Comparison of ENCODE assay signal across 23 cellular contexts in the genomic region with DNA sequence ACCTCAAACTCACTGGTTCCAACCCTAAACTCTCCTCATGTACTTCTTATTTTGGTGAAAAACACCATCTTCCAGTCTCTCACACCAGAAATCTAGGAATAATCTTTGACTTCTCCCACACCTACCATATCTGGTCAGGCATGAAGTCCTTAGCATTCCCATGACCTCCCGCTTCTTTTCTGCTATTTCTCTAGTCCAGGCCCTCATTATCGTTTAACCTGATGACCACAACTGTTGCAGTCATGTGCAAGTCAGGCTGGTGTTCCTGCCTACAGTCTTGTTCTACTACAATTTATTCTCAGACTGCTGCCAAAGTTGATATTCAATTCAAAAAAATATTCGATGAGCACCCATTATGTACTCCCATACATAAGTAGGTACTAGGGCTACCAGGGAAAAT.
"Had no signal": no experiment of that assay in that cellular context is flagged by ENCODE, and none has a peak within 500 bp of the region (broad histone marks: within the 10 kb centered on the region; RNA-seq: fewer than 3 reads in every experiment).

No MANE protein-coding gene starts in this region.

- DNase-seq: hypothalamus; immature natural killer cell; kidney; left ventricle myocardium inferior; midbrain; mucosa of descending colon; naive thymus-derived CD4-positive, alpha-beta T cell; nephron progenitor cell; occipital lobe; psoas muscle; right lobe of liver; stimulated activated CD4-positive, alpha-beta T cell treated with anti-CD3 and anti-CD28 coated beads, Interleukin-1b, Interleukin-23, amount 100 ng/mL, for 48 hours; stimulated activated CD4-positive, alpha-beta T cell treated with anti-CD3 and anti-CD28 coated beads, Interleukin-2, amount 100 ng/mL, for 48 hours; stimulated activated CD4-positive, alpha-beta T cell treated with anti-CD3 and anti-CD28 coated beads, Interleukin-4, amount 100 ng/mL, for 4 hours; stimulated activated CD8-positive, alpha-beta memory T cell treated with anti-CD3 and anti-CD28 coated beads, Interleukin-4, amount 100 ng/mL, for 48 hours; stimulated activated naive CD4-positive, alpha-beta T cell treated with Interleukin-2 at 50 U/mL for 16 hours; stimulated activated naive CD8-positive, alpha-beta T cell treated with anti-CD3 and anti-CD28 coated beads, Interleukin-15, amount 100 ng/mL, for 72 hours; substantia nigra; upper lobe of left lung had no signal

- H3K9me3 Mint-ChIP-seq: immature natural killer cell; memory B cell; nephron progenitor cell; neural progenitor cell; stimulated activated memory B cell treated with anti-CD40 and anti-IgM and Interleukin-4, amounts not matched to agents 10 μg/mL and 1 μg/mL and 100 μg/mL, for 72 hours; stimulated activated naive CD8-positive, alpha-beta T cell treated with anti-CD3 and anti-CD28 coated beads, Interleukin-15, amount 100 ng/mL, for 72 hours had no signal

- FAIRE-seq: islet of Langerhans, kidney had no signal

- H3K27me3 Mint-ChIP-seq: memory B cell; stimulated activated memory B cell treated with anti-CD40 and anti-IgM and Interleukin-4, amounts not matched to agents 10 μg/mL and 1 μg/mL and 100 μg/mL, for 72 hours; stimulated activated naive CD8-positive, alpha-beta T cell treated with anti-CD3 and anti-CD28 coated beads, Interleukin-15, amount 100 ng/mL, for 72 hours had no signal

- H3K27ac Mint-ChIP-seq: memory B cell; naive thymus-derived CD4-positive, alpha-beta T cell; nephron progenitor cell; neural progenitor cell; stimulated activated memory B cell treated with anti-CD40 and anti-IgM and Interleukin-4, amounts not matched to agents 10 μg/mL and 1 μg/mL and 100 μg/mL, for 72 hours had no signal

- H3K4me1 Mint-ChIP-seq: nephron progenitor cell, neural progenitor cell had no signal

- H3K36me3 Mint-ChIP-seq: memory B cell had no signal

- H3K4me3 Mint-ChIP-seq: memory B cell; nephron progenitor cell; neural progenitor cell; stimulated activated memory B cell treated with anti-CD40 and anti-IgM and Interleukin-4, amounts not matched to agents 10 μg/mL and 1 μg/mL and 100 μg/mL, for 72 hours; stimulated activated naive CD8-positive, alpha-beta T cell treated with anti-CD3 and anti-CD28 coated beads, Interleukin-15, amount 100 ng/mL, for 72 hours had no signal
